13 cellular contexts compared by ENCODE assay signal in genomic region chr2:238709324-238709723, GRCh38.
"Had no signal": no experiment of that assay in that cellular context is flagged by ENCODE, and none has a peak within 500 bp of the region (broad histone marks: within the 10 kb centered on the region; RNA-seq: fewer than 3 reads in every experiment).

No MANE protein-coding gene starts in this region.

- H3K27ac ChIP-seq: heart right ventricle, ovary had no signal

- H3K4me3 ChIP-seq: adrenal gland, heart right ventricle, ovary had no signal

- H3K4me1 ChIP-seq: adrenal gland, heart right ventricle had no signal

- H3K9me3 Mint-ChIP-seq: activated naive CD4-positive, alpha-beta T cell treated with anti-CD3 and anti-CD28 coated beads, Interleukin-2, amount 10 ng/mL, durations not matched to agents 7 days and 5 days; central memory CD8-positive, alpha-beta T cell; dendritic cell treated with granulocyte-macrophage colony-stimulating factor and Interleukin-4, amounts not matched to agents 40 ng/mL and 50 ng/mL, for 4 days; effector memory CD8-positive, alpha-beta T cell; stimulated activated effector memory CD8-positive, alpha-beta T cell treated with anti-CD3 and anti-CD28 coated beads, Interleukin-12 subunit alpha, Interleukin-12 subunit beta, amount 100 ng/mL, for 72 hours; T-helper 1 cell treated with Interleukin-12 subunit alpha and Interleukin-12 subunit beta and Interleukin-4 antibody, amounts not matched to agents 30 μg/mL and 1 μg/mL, for 36 hours had no signal

- H3K27me3 Mint-ChIP-seq: activated naive CD4-positive, alpha-beta T cell treated with anti-CD3 and anti-CD28 coated beads, Interleukin-2, amount 10 ng/mL, durations not matched to agents 7 days and 5 days had no signal

- H3K36me3 ChIP-seq: adrenal gland, heart right ventricle, ovary had no signal

- H3K4me1 Mint-ChIP-seq: activated naive CD4-positive, alpha-beta T cell treated with anti-CD3 and anti-CD28 coated beads, Interleukin-2, amount 10 ng/mL, durations not matched to agents 7 days and 5 days; central memory CD8-positive, alpha-beta T cell; stimulated activated effector memory CD8-positive, alpha-beta T cell treated with anti-CD3 and anti-CD28 coated beads, Interleukin-12 subunit alpha, Interleukin-12 subunit beta, amount 100 ng/mL, for 72 hours had no signal

- H3K4me3 Mint-ChIP-seq: activated naive CD4-positive, alpha-beta T cell treated with anti-CD3 and anti-CD28 coated beads, Interleukin-2, amount 10 ng/mL, durations not matched to agents 7 days and 5 days; central memory CD8-positive, alpha-beta T cell; dendritic cell treated with granulocyte-macrophage colony-stimulating factor and Interleukin-4, amounts not matched to agents 40 ng/mL and 50 ng/mL, for 4 days; effector memory CD8-positive, alpha-beta T cell; stimulated activated effector memory CD8-positive, alpha-beta T cell treated with anti-CD3 and anti-CD28 coated beads, Interleukin-12 subunit alpha, Interleukin-12 subunit beta, amount 100 ng/mL, for 72 hours; T-helper 1 cell treated with Interleukin-12 subunit alpha and Interleukin-12 subunit beta and Interleukin-4 antibody, amounts not matched to agents 30 μg/mL and 1 μg/mL, for 36 hours had no signal

- H3K27ac Mint-ChIP-seq: activated naive CD4-positive, alpha-beta T cell treated with anti-CD3 and anti-CD28 coated beads, Interleukin-2, amount 10 ng/mL, durations not matched to agents 7 days and 5 days; dendritic cell treated with granulocyte-macrophage colony-stimulating factor and Interleukin-4, amounts not matched to agents 40 ng/mL and 50 ng/mL, for 4 days; effector memory CD8-positive, alpha-beta T cell; stimulated activated effector memory CD8-positive, alpha-beta T cell treated with anti-CD3 and anti-CD28 coated beads, Interleukin-12 subunit alpha, Interleukin-12 subunit beta, amount 100 ng/mL, for 72 hours; T-helper 1 cell treated with Interleukin-12 subunit alpha and Interleukin-12 subunit beta and Interleukin-4 antibody, amounts not matched to agents 30 μg/mL and 1 μg/mL, for 36 hours had no signal

- H3K36me3 Mint-ChIP-seq: activated naive CD4-positive, alpha-beta T cell treated with anti-CD3 and anti-CD28 coated beads, Interleukin-2, amount 10 ng/mL, durations not matched to agents 7 days and 5 days; stimulated activated effector memory CD8-positive, alpha-beta T cell treated with anti-CD3 and anti-CD28 coated beads, Interleukin-12 subunit alpha, Interleukin-12 subunit beta, amount 100 ng/mL, for 72 hours had no signal

- DNase-seq: activated CD4-positive, alpha-beta T cell treated with anti-CD3 and anti-CD28 coated beads for 4 hours; activated naive CD4-positive, alpha-beta T cell treated with anti-CD3 and anti-CD28 coated beads, Interleukin-2, amount 10 ng/mL, durations not matched to agents 7 days and 5 days; effector memory CD8-positive, alpha-beta T cell; erythroblast; heart right ventricle; ovary; trophoblast cell had no signal

- H3K9me3 ChIP-seq: adrenal gland, heart right ventricle, ovary had no signal

- H3K27me3 ChIP-seq: adrenal gland, ovary had no signal

- ATAC-seq: effector memory CD8-positive, alpha-beta T cell; SK-N-SH treated with all-trans-retinoic acid at 6 μM for 48 hours; stimulated activated effector memory CD8-positive, alpha-beta T cell treated with anti-CD3 and anti-CD28 coated beads, Interleukin-12 subunit alpha, Interleukin-12 subunit beta, amount 100 ng/mL, for 72 hours had no signal
